In the genomic region with DNA sequence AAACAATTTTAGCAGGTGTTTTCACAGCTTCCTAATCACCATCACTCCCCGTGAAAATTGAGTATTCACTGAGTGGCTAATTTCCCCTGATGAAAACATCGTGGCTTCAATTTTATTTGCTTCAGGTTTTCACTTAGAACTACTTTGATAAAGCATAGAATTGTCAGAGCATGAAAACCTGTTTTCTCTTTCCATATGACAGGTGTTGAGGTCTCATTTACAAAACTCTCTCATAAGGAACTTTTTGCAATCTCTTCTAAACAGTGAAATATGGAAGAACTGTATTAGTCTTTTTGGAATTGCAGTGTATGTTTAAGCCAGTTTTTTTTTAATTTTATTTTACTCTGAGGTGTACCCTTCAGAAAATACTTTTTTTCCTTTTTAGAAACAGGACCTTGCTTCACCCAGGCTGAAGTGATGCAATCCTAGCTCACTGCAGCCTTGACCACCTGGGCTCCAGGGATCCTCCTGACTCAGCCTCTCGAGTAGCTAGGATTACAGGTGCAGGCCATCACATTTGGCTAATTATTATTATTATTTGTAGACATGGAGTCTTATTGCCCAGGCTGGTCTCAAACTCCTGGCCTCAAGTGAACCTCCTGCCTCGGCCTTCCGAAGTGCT, we compare ENCODE assay signal across 21 cellular contexts.
DNase-seq lines count a peak whose midpoint lies in the region; ATAC-seq, FAIRE-seq and TF ChIP-seq lines count a peak whose summit lies in the region.
"Had no signal": no experiment of that assay in that cellular context is flagged by ENCODE, and none has a peak within 500 bp of the region (broad histone marks: within the 10 kb centered on the region; RNA-seq: fewer than 3 reads in every experiment).

No MANE protein-coding gene starts in this region.

- in situ Hi-C loops in HepG2 (cut with HindIII; ENCODE audit: extremely low pct_ligation_motif_present, low pct_unique_long_range_greater_than_20kb): no loop called here

- TF ChIP-seq CTCF in HepG2 (CRISPR knock-in tag; IDR thresholded peaks at IDR 0.05) (no peak), right lobe of liver (IDR thresholded peaks at IDR 0.05) (no peak), neural progenitor cell (IDR thresholded peaks at IDR 0.05) (no peak)

- TF ChIP-seq RAD21 in HepG2 (CRISPR knock-in tag; IDR thresholded peaks at IDR 0.05) (no peak), Ishikawa (IDR thresholded peaks at IDR 0.05; ENCODE audit: low read depth) (no peak)

- FAIRE-seq in HepG2 (lab: Jason Lieb, UNC): no peak
- FAIRE-seq: GM12892 had no signal

- H3K36me3 ChIP-seq in HepG2 (replicated peaks in 1 of 2; ENCODE audit: control insufficient read depth in 1 of 2, insufficient read depth in 2 of 2, low read length in 2 of 2): no peaks in the 10 kb centered on the region
- H3K36me3 ChIP-seq in right lobe of liver: no peaks in the 10 kb centered on the region
- H3K36me3 ChIP-seq in neural progenitor cell: no peaks in the 10 kb centered on the region
- H3K36me3 ChIP-seq: BLaER1 had no signal

- no peak overlapping the region for H3K27ac ChIP-seq in HepG2 (ENCODE audit: extremely low read length, insufficient read depth, low read length)
- H3K27ac ChIP-seq in right lobe of liver: no peak overlapping the region
- no peak overlapping the region for H3K27ac ChIP-seq in neural progenitor cell
- H3K27ac ChIP-seq: BLaER1, HL-60, KMS-11 had no signal

- peaks cover 13% of the 10 kb centered on the region for H3K9me3 Mint-ChIP-seq in neural progenitor cell

- DNase-seq in HepG2 (ENCODE audit: low spot score) (no peak), right lobe of liver (no peak), neural progenitor cell (ENCODE audit: low spot score) (no peak), Kasumi-1 (lab: John Stamatoyannopoulos, UW) (no peak), HEK293T (ENCODE audit: extremely low spot score) (no peak), DMS53 treated with DMSO at 0.1 percent for 48 hours (lab: John Stamatoyannopoulos, UW; ENCODE audit: unreplicated experiment) (no peak)
- DNase-seq: 8988T; Calu3; CD4-positive, alpha-beta memory T cell; DND-41; EL; GOT3; H9 had no signal

- H3K27ac Mint-ChIP-seq in neural progenitor cell: no peak overlapping the region
- H3K27ac Mint-ChIP-seq: CD14-positive monocyte; CD4-positive, alpha-beta memory T cell; H9; IgD-negative memory B cell had no signal

- H2AFZ ChIP-seq in HepG2 (ENCODE audit: low read length) (no peak overlapping the region), neural progenitor cell (replicated peaks) (peak overlapping the region; percentile 17)

- H4K20me1 ChIP-seq in HepG2 (ENCODE audit: insufficient read depth, low read length) (no peaks in the 10 kb centered on the region), neural progenitor cell (ENCODE audit: low read depth) (no peaks in the 10 kb centered on the region)
- H4K20me1 ChIP-seq: BLaER1 had no signal

- intact Hi-C loops in HepG2 (cut with micrococcal nuclease; ENCODE audit: unreplicated experiment) (no loop called here), right lobe of liver (cut with DNase I) (no loop called here)

- no peak for ATAC-seq in HepG2
- no peak for ATAC-seq in right lobe of liver
- peak; percentile 81 for ATAC-seq in HG02610 (IDR thresholded peaks at IDR 0.05; ENCODE audit: unreplicated experiment)

- peaks cover 4% of the 10 kb centered on the region for H3K27me3 Mint-ChIP-seq in neural progenitor cell (ENCODE audit: insufficient read depth, low read depth)

- H3K9me3 ChIP-seq in HepG2 (ENCODE audit: low read length) (no peaks in the 10 kb centered on the region), right lobe of liver (no peaks in the 10 kb centered on the region), neural progenitor cell (ENCODE audit: low read depth) (no peaks in the 10 kb centered on the region)
- H3K9me3 ChIP-seq: BLaER1 had no signal

- 0 out of 2 replicates have a peak, but pooled peaks cover 8% of the 10 kb centered on the region for H3K4me1 ChIP-seq in HepG2 (ENCODE audit: insufficient read depth, low read length)
- peaks cover 0 to 18% (median 9%) of the 10 kb centered on the region in 4 donors for H3K4me1 ChIP-seq in right lobe of liver
- no peaks in the 10 kb centered on the region for H3K4me1 ChIP-seq in neural progenitor cell
- H3K4me1 ChIP-seq: BLaER1 had no signal

- no peak overlapping the region for H3K9ac ChIP-seq in HepG2 (ENCODE audit: insufficient read depth, low read depth, low read length)
- H3K9ac ChIP-seq in neural progenitor cell: no peak overlapping the region
- H3K9ac ChIP-seq: BLaER1, KMS-11 had no signal

- CTCF ChIA-PET in HepG2 (lab: Yijun Ruan, JAX; ENCODE audit: low intra/inter-chr PET ratio, low total read pairs): no interaction called here
- CTCF ChIA-PET in HEK293T (lab: Yijun Ruan, JAX): no interaction called here

- TF ChIP-seq POLR2A in HepG2 (IDR thresholded peaks at IDR 0.05; ENCODE audit: insufficient read depth in 1 of 2, low read depth in 2 of 2, low read length in 2 of 2): no peak
- TF ChIP-seq POLR2A in right lobe of liver (IDR thresholded peaks at IDR 0.05): no peak

- H3K27me3 ChIP-seq in HepG2 (ENCODE audit: control insufficient read depth in 1 of 2, insufficient read depth in 2 of 2, low read length in 2 of 2) (no peaks in the 10 kb centered on the region), right lobe of liver (no peaks in the 10 kb centered on the region), neural progenitor cell (no peaks in the 10 kb centered on the region)
- H3K27me3 ChIP-seq: BLaER1 had no signal

- H3K4me3 Mint-ChIP-seq in neural progenitor cell: no peak overlapping the region
- H3K4me3 Mint-ChIP-seq: CD14-positive monocyte; CD4-positive, alpha-beta memory T cell; H9; IgD-negative memory B cell had no signal

- BruUV-seq in HepG2 (replicated peaks; lab: Mats Ljungman, UMichigan): no TSS peak

- H3K79me2 ChIP-seq in HepG2 (ENCODE audit: insufficient read depth, low read length): no peaks in the 10 kb centered on the region
- H3K79me2 ChIP-seq in neural progenitor cell (ENCODE audit: low read depth): no peaks in the 10 kb centered on the region

- H3K4me2 ChIP-seq in HepG2 (ENCODE audit: low read depth, low read length) (no peak overlapping the region), neural progenitor cell (no peak overlapping the region)
- H3K4me2 ChIP-seq: BLaER1, KMS-11 had no signal

- H3K4me3 ChIP-seq in HepG2 (replicated peaks in 1 of 3; ENCODE audit: insufficient read depth in 1 of 3, low read depth in 2 of 3, low read length in 3 of 3) (no peak overlapping the region), right lobe of liver (no peak overlapping the region), neural progenitor cell (no peak overlapping the region)
- H3K4me3 ChIP-seq: BLaER1 had no signal

- TF ChIP-seq EP300 in HepG2 (IDR thresholded peaks at IDR 0.05; ENCODE audit: low read depth in 2 of 2, low read length in 2 of 2): no peak
- TF ChIP-seq EP300 in HepG2 (CRISPR knock-in tag; IDR thresholded peaks at IDR 0.05; ENCODE audit: borderline replicate concordance): no peak
- no peak for TF ChIP-seq EP300 in Ishikawa (IDR thresholded peaks at IDR 0.05; ENCODE audit: borderline replicate concordance)

- POLR2A ChIA-PET in HepG2 (lab: Yijun Ruan, JAX) (interaction anchor here (0.7 kb wide), 1 partner anchor 14 kb away, joined by 3 read pairs; no protein-coding TSS in a partner anchor), HEK293T (lab: Yijun Ruan, JAX) (no interaction called here)

- H3F3A ChIP-seq in neural progenitor cell (ENCODE audit: low read depth): no peaks in the 10 kb centered on the region

- H3K4me1 Mint-ChIP-seq in neural progenitor cell: peaks cover 6% of the 10 kb centered on the region
- H3K4me1 Mint-ChIP-seq: CD4-positive, alpha-beta memory T cell; H9 had no signal

- 38% methylated on average over 5 of the region's 5 CpGs for WGBS in HepG2 (ENCODE audit: low lambda C conversion rate)
- WGBS in right lobe of liver (ENCODE audit: insufficient coverage, low coverage, low lambda C conversion rate, missing lambda C conversion rate): 87% methylated on average over 5 of the region's 5 CpGs

- H3K36me3 Mint-ChIP-seq in neural progenitor cell: peaks cover 4% of the 10 kb centered on the region
- H3K36me3 Mint-ChIP-seq: CD14-positive monocyte; CD4-positive, alpha-beta memory T cell; IgD-negative memory B cell had no signal

TF ChIP-seq in HepG2, 621 proteins besides CTCF, POLR2A, EP300 and RAD21 (continues in another document):
- TF ChIP-seq ZNF510 (CRISPR knock-in tag; IDR thresholded peaks at IDR 0.05; ENCODE audit: low read depth): no peak

TF ChIP-seq in HEK293T, 16 proteins besides CTCF, POLR2A, EP300 and RAD21:
- TF ChIP-seq L3MBTL2 (conservative IDR thresholded peaks at IDR 0.05) (no peak), NFRKB (IDR thresholded peaks at IDR 0.05) (no peak), HDGF (IDR thresholded peaks at IDR 0.05; ENCODE audit: borderline replicate concordance) (no peak), ZNF384 (IDR thresholded peaks at IDR 0.05) (no peak), ARNT (IDR thresholded peaks at IDR 0.05) (no peak), CTBP1 (IDR thresholded peaks at IDR 0.05; ENCODE audit: borderline replicate concordance) (no peak), SUZ12 (IDR thresholded peaks at IDR 0.05) (no peak), FOXA1 (IDR thresholded peaks at IDR 0.05) (no peak), SP1 (IDR thresholded peaks at IDR 0.05) (no peak), FOXM1 (IDR thresholded peaks at IDR 0.05; ENCODE audit: borderline replicate concordance) (no peak), ELF4 (IDR thresholded peaks at IDR 0.05) (no peak), LEF1 (IDR thresholded peaks at IDR 0.05; ENCODE audit: borderline replicate concordance) (no peak), FOXK2 (IDR thresholded peaks at IDR 0.05) (no peak), TARDBP (IDR thresholded peaks at IDR 0.05) (no peak), BHLHE40 (IDR thresholded peaks at IDR 0.05; ENCODE audit: borderline replicate concordance) (no peak)
- TF ChIP-seq, protein P1, sequence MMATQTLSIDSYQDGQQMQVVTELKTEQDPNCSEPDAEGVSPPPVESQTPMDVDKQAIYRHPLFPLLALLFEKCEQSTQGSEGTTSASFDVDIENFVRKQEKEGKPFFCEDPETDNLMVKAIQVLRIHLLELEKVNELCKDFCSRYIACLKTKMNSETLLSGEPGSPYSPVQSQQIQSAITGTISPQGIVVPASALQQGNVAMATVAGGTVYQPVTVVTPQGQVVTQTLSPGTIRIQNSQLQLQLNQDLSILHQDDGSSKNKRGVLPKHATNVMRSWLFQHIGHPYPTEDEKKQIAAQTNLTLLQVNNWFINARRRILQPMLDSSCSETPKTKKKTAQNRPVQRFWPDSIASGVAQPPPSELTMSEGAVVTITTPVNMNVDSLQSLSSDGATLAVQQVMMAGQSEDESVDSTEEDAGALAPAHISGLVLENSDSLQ (IDR thresholded peaks at IDR 0.05): no peak
